7 cellular contexts compared by ENCODE assay signal in the genomic region with DNA sequence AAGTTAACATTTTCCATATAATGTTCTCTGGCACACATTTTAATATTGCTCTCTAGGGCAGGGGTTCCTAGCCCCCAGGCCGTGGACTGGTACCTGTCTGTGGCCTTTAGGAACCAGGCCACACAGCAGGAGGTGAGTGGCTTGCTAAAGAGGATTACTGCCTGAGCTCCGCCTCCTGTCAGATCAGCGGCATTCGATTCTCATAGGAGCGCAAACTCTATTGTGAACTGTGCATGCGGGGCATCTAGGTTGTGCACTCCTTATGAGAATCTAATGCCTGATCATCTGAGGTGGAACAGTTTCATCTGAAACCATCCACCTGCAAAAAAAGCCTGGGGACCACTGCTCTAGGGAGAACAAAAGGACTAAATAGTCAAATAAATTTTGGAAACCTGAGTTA.
"Had no signal": no experiment of that assay in that cellular context is flagged by ENCODE, and none has a peak within 500 bp of the region (broad histone marks: within the 10 kb centered on the region; RNA-seq: fewer than 3 reads in every experiment).

No MANE protein-coding gene starts in this region.

- H3K9me3 ChIP-seq: lower lobe of right lung, mucosa of descending colon, neutrophil, thoracic aorta had no signal

- H3K27ac ChIP-seq: lower lobe of right lung, skin epidermis, thoracic aorta had no signal

- H3K27me3 ChIP-seq: neutrophil had no signal

- ATAC-seq: sciatic nerve had no signal

- H3K4me1 ChIP-seq: lower lobe of right lung had no signal

- DNase-seq: activated B cell treated with CpG ODN at 0.5 μM for 24 hours, lower lobe of right lung had no signal

- H3K4me3 ChIP-seq: lower lobe of right lung, mucosa of descending colon, skin epidermis, thoracic aorta had no signal
